In genomic region chr7:71206183-71206582, GRCh38 we compare ENCODE assay signal across 1 cellular context.
TF ChIP-seq lines count a peak whose summit lies in the region.

No MANE protein-coding gene starts in this region.

TF ChIP-seq in WTC11, 78 proteins besides CTCF, POLR2A, EP300 and RAD21 (continued from another document):
- TF ChIP-seq AR (CRISPR knock-in tag; IDR thresholded peaks at IDR 0.05), result no peak
- no peak for TF ChIP-seq ATF1 (CRISPR knock-in tag; IDR thresholded peaks at IDR 0.05)
- no peak for TF ChIP-seq PREB (CRISPR knock-in tag; IDR thresholded peaks at IDR 0.05; ENCODE audit: borderline replicate concordance)
- no peak for TF ChIP-seq EMX1 (CRISPR knock-in tag; IDR thresholded peaks at IDR 0.05)
- TF ChIP-seq ZNF396 (CRISPR knock-in tag; IDR thresholded peaks at IDR 0.05; ENCODE audit: borderline replicate concordance), result no peak
- no peak for TF ChIP-seq E2F1 (CRISPR knock-in tag; IDR thresholded peaks at IDR 0.05)
- no peak for TF ChIP-seq JUN (CRISPR knock-in tag; IDR thresholded peaks at IDR 0.05)
